ENCODE assay signal across 1 cellular context in the genomic region with DNA sequence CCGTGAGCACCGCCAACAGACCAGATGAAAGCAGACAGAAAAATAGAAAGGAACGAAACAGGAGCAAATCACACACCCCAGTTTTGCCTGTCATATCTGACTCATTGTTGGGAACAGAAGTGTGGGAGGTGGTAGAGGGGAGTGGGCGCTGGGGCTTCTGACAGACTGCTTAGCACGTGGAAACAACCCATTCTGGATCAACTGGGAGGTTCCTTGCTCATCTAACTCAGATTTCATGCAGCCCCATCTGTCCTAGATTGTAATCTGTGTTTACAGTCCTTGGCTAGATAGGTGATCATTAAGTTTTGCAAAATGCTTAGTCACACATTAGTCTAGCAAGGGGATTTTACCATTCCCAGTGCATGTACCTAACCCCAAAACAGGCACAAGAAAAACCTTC.
A peak's percentile ranks its signal among the peaks of the same experiment; 100 is the strongest.
TF ChIP-seq lines count a peak whose summit lies in the region.

No MANE protein-coding gene starts in this region.

TF ChIP-seq in HepG2, 621 proteins besides CTCF, POLR2A, EP300 and RAD21 (continued from another document):
- TF ChIP-seq, protein P1, sequence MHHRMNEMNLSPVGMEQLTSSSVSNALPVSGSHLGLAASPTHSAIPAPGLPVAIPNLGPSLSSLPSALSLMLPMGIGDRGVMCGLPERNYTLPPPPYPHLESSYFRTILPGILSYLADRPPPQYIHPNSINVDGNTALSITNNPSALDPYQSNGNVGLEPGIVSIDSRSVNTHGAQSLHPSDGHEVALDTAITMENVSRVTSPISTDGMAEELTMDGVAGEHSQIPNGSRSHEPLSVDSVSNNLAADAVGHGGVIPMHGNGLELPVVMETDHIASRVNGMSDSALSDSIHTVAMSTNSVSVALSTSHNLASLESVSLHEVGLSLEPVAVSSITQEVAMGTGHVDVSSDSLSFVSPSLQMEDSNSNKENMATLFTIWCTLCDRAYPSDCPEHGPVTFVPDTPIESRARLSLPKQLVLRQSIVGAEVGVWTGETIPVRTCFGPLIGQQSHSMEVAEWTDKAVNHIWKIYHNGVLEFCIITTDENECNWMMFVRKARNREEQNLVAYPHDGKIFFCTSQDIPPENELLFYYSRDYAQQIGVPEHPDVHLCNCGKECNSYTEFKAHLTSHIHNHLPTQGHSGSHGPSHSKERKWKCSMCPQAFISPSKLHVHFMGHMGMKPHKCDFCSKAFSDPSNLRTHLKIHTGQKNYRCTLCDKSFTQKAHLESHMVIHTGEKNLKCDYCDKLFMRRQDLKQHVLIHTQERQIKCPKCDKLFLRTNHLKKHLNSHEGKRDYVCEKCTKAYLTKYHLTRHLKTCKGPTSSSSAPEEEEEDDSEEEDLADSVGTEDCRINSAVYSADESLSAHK (CRISPR knock-in tag; IDR thresholded peaks at IDR 0.05; ENCODE audit: borderline replicate concordance), result no peak
- TF ChIP-seq XRCC5 (optimal IDR thresholded peaks at IDR 0.05; ENCODE audit: low read length) (no peak), NFE2L2 (IDR thresholded peaks at IDR 0.05; ENCODE audit: low read length) (peak; percentile 65), SAP130 (CRISPR knock-in tag; IDR thresholded peaks at IDR 0.05; ENCODE audit: low read depth) (peak; percentile 20; the same call in 1 of the 2 replicates), SP4 (CRISPR knock-in tag; IDR thresholded peaks at IDR 0.05) (no peak), RARA (CRISPR knock-in tag; IDR thresholded peaks at IDR 0.05) (0 out of 2 replicates have a peak, but pooled peaks have one; percentile 9), ZNF749 (CRISPR knock-in tag; IDR thresholded peaks at IDR 0.05; ENCODE audit: borderline replicate concordance) (no peak), ZNF615 (CRISPR knock-in tag; IDR thresholded peaks at IDR 0.05; ENCODE audit: borderline replicate concordance) (no peak), NRL (CRISPR knock-in tag; IDR thresholded peaks at IDR 0.05; ENCODE audit: borderline replicate concordance) (no peak), ZFAT (CRISPR knock-in tag; conservative IDR thresholded peaks at IDR 0.05) (no peak), XBP1 (CRISPR knock-in tag; IDR thresholded peaks at IDR 0.05) (no peak), JUN (CRISPR knock-in tag; IDR thresholded peaks at IDR 0.05) (no peak), ZNF772 (CRISPR knock-in tag; IDR thresholded peaks at IDR 0.05) (no peak), MBNL3 (CRISPR knock-in tag; conservative IDR thresholded peaks at IDR 0.05) (no peak), NCOR1 (IDR thresholded peaks at IDR 0.05; ENCODE audit: borderline replicate concordance, low read length) (no peak), MAFK (conservative IDR thresholded peaks at IDR 0.05 in 1 of 2, IDR thresholded peaks at IDR 0.05 in 1 of 2; ENCODE audit: low read length in 2 of 2) (0 out of 4 replicates have a peak, but pooled peaks of 1 of the 2 experiments have one; percentile 5), ZNF335 (CRISPR knock-in tag; IDR thresholded peaks at IDR 0.05) (no peak), ZNF768 (CRISPR knock-in tag; IDR thresholded peaks at IDR 0.05) (no peak), SNAI1 (CRISPR knock-in tag; IDR thresholded peaks at IDR 0.05; ENCODE audit: borderline replicate concordance) (no peak), ZNF446 (CRISPR knock-in tag; IDR thresholded peaks at IDR 0.05) (no peak), ZFP1 (CRISPR knock-in tag; IDR thresholded peaks at IDR 0.05) (no peak), HES4 (CRISPR knock-in tag; IDR thresholded peaks at IDR 0.05; ENCODE audit: borderline replicate concordance) (no peak), GATAD2A (CRISPR knock-in tag; IDR thresholded peaks at IDR 0.05) (peak; percentile 14; the same call in 1 of the 2 replicates), GABPB1 (CRISPR knock-in tag; IDR thresholded peaks at IDR 0.05) (no peak), FOSL2 (CRISPR knock-in tag; IDR thresholded peaks at IDR 0.05) (peak; percentile 19; the same call in 1 of the 2 replicates), SIN3B (IDR thresholded peaks at IDR 0.05; ENCODE audit: low read length) (no peak)
- TF ChIP-seq, protein P2, sequence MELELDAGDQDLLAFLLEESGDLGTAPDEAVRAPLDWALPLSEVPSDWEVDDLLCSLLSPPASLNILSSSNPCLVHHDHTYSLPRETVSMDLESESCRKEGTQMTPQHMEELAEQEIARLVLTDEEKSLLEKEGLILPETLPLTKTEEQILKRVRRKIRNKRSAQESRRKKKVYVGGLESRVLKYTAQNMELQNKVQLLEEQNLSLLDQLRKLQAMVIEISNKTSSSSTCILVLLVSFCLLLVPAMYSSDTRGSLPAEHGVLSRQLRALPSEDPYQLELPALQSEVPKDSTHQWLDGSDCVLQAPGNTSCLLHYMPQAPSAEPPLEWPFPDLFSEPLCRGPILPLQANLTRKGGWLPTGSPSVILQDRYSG (CRISPR knock-in tag; IDR thresholded peaks at IDR 0.05), result no peak
- TF ChIP-seq, protein P3, sequence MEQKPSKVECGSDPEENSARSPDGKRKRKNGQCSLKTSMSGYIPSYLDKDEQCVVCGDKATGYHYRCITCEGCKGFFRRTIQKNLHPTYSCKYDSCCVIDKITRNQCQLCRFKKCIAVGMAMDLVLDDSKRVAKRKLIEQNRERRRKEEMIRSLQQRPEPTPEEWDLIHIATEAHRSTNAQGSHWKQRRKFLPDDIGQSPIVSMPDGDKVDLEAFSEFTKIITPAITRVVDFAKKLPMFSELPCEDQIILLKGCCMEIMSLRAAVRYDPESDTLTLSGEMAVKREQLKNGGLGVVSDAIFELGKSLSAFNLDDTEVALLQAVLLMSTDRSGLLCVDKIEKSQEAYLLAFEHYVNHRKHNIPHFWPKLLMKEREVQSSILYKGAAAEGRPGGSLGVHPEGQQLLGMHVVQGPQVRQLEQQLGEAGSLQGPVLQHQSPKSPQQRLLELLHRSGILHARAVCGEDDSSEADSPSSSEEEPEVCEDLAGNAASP (CRISPR knock-in tag; IDR thresholded peaks at IDR 0.05; ENCODE audit: borderline replicate concordance), result no peak
- TF ChIP-seq, protein P4, sequence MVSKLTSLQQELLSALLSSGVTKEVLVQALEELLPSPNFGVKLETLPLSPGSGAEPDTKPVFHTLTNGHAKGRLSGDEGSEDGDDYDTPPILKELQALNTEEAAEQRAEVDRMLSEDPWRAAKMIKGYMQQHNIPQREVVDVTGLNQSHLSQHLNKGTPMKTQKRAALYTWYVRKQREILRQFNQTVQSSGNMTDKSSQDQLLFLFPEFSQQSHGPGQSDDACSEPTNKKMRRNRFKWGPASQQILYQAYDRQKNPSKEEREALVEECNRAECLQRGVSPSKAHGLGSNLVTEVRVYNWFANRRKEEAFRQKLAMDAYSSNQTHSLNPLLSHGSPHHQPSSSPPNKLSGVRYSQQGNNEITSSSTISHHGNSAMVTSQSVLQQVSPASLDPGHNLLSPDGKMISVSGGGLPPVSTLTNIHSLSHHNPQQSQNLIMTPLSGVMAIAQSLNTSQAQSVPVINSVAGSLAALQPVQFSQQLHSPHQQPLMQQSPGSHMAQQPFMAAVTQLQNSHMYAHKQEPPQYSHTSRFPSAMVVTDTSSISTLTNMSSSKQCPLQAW (CRISPR knock-in tag; IDR thresholded peaks at IDR 0.05), result 0 out of 2 replicates have a peak, but pooled peaks have one; percentile 19
- TF ChIP-seq, protein P5, sequence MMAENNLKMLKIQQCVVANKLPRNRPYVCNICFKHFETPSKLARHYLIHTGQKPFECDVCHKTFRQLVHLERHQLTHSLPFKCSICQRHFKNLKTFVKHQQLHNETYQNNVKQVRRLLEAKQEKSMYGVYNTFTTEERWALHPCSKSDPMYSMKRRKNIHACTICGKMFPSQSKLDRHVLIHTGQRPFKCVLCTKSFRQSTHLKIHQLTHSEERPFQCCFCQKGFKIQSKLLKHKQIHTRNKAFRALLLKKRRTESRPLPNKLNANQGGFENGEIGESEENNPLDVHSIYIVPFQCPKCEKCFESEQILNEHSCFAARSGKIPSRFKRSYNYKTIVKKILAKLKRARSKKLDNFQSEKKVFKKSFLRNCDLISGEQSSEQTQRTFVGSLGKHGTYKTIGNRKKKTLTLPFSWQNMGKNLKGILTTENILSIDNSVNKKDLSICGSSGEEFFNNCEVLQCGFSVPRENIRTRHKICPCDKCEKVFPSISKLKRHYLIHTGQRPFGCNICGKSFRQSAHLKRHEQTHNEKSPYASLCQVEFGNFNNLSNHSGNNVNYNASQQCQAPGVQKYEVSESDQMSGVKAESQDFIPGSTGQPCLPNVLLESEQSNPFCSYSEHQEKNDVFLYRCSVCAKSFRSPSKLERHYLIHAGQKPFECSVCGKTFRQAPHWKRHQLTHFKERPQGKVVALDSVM (CRISPR knock-in tag; IDR thresholded peaks at IDR 0.05), result no peak
- TF ChIP-seq, protein P6, sequence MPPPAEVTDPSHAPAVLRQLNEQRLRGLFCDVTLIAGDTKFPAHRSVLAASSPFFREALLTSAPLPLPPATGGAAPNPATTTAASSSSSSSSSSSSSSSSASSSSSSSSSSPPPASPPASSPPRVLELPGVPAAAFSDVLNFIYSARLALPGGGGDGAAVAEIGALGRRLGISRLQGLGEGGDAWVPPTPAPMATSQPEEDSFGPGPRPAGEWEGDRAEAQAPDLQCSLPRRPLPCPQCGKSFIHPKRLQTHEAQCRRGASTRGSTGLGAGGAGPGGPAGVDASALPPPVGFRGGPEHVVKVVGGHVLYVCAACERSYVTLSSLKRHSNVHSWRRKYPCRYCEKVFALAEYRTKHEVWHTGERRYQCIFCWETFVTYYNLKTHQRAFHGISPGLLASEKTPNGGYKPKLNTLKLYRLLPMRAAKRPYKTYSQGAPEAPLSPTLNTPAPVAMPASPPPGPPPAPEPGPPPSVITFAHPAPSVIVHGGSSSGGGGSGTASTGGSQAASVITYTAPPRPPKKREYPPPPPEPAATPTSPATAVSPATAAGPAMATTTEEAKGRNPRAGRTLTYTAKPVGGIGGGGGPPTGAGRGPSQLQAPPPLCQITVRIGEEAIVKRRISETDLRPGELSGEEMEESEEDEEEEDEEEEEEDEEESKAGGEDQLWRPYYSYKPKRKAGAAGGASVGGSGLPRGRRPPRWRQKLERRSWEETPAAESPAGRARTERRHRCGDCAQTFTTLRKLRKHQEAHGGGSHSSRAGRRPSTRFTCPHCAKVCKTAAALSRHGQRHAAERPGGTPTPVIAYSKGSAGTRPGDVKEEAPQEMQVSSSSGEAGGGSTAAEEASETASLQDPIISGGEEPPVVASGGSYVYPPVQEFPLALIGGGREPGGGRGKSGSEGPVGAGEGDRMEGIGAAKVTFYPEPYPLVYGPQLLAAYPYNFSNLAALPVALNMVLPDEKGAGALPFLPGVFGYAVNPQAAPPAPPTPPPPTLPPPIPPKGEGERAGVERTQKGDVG (CRISPR knock-in tag; IDR thresholded peaks at IDR 0.05; ENCODE audit: borderline replicate concordance), result no peak
- TF ChIP-seq, protein P7, sequence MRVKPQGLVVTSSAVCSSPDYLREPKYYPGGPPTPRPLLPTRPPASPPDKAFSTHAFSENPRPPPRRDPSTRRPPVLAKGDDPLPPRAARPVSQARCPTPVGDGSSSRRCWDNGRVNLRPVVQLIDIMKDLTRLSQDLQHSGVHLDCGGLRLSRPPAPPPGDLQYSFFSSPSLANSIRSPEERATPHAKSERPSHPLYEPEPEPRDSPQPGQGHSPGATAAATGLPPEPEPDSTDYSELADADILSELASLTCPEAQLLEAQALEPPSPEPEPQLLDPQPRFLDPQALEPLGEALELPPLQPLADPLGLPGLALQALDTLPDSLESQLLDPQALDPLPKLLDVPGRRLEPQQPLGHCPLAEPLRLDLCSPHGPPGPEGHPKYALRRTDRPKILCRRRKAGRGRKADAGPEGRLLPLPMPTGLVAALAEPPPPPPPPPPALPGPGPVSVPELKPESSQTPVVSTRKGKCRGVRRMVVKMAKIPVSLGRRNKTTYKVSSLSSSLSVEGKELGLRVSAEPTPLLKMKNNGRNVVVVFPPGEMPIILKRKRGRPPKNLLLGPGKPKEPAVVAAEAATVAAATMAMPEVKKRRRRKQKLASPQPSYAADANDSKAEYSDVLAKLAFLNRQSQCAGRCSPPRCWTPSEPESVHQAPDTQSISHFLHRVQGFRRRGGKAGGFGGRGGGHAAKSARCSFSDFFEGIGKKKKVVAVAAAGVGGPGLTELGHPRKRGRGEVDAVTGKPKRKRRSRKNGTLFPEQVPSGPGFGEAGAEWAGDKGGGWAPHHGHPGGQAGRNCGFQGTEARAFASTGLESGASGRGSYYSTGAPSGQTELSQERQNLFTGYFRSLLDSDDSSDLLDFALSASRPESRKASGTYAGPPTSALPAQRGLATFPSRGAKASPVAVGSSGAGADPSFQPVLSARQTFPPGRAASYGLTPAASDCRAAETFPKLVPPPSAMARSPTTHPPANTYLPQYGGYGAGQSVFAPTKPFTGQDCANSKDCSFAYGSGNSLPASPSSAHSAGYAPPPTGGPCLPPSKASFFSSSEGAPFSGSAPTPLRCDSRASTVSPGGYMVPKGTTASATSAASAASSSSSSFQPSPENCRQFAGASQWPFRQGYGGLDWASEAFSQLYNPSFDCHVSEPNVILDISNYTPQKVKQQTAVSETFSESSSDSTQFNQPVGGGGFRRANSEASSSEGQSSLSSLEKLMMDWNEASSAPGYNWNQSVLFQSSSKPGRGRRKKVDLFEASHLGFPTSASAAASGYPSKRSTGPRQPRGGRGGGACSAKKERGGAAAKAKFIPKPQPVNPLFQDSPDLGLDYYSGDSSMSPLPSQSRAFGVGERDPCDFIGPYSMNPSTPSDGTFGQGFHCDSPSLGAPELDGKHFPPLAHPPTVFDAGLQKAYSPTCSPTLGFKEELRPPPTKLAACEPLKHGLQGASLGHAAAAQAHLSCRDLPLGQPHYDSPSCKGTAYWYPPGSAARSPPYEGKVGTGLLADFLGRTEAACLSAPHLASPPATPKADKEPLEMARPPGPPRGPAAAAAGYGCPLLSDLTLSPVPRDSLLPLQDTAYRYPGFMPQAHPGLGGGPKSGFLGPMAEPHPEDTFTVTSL (CRISPR knock-in tag; IDR thresholded peaks at IDR 0.05; ENCODE audit: borderline replicate concordance), result no peak
- TF ChIP-seq, protein P8, sequence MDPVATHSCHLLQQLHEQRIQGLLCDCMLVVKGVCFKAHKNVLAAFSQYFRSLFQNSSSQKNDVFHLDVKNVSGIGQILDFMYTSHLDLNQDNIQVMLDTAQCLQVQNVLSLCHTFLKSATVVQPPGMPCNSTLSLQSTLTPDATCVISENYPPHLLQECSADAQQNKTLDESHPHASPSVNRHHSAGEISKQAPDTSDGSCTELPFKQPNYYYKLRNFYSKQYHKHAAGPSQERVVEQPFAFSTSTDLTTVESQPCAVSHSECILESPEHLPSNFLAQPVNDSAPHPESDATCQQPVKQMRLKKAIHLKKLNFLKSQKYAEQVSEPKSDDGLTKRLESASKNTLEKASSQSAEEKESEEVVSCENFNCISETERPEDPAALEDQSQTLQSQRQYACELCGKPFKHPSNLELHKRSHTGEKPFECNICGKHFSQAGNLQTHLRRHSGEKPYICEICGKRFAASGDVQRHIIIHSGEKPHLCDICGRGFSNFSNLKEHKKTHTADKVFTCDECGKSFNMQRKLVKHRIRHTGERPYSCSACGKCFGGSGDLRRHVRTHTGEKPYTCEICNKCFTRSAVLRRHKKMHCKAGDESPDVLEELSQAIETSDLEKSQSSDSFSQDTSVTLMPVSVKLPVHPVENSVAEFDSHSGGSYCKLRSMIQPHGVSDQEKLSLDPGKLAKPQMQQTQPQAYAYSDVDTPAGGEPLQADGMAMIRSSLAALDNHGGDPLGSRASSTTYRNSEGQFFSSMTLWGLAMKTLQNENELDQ (CRISPR knock-in tag; IDR thresholded peaks at IDR 0.05; ENCODE audit: borderline replicate concordance), result no peak
